In the genomic region with DNA sequence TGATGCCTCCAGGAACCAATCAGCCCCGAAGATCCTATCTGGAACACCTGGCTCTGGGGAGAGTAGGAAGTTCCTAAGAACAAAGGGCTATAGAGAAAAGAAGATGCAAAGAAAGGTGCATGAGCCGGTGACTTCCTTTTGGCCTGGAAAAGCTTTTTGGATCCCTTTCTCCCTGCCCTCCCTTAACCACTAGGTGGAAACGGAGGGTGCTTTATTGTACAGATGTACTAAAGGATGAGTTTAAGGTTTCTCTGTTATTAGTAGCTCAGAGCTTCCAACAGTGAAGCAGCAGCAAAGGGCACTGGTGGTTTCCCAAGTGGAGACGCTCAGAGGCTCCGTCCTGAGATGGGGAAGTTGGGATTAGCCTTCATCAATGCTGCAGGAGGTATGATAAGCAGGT, we compare ENCODE assay signal across 8 cellular contexts. TPM values are rescaled to one million over a fixed set of nuclear protein-coding genes. Genes with fewer than 3 reads are reported as not detected.
DNase-seq lines count a peak whose midpoint lies in the region; ATAC-seq and TF ChIP-seq lines count a peak whose summit lies in the region.

No MANE protein-coding gene starts in this region.

- peak overlapping the region; percentile 29; the same call in 1 of the 2 replicates for H3K4me2 ChIP-seq in SK-N-SH

- H3K27ac Mint-ChIP-seq in CD8-positive, alpha-beta memory T cell: peak overlapping the region in 1 of 8 donors; percentile 27

- H3K9me2 ChIP-seq in SK-N-SH: no peaks in the 10 kb centered on the region

- POLR2A ChIA-PET in CD8-positive, alpha-beta memory T cell (lab: Charles Lee): no interaction called here
- POLR2A ChIA-PET in SK-N-SH (lab: Yijun Ruan, JAX): no interaction called here

- peak overlapping the region; percentile 70; the same call in 1 of the 2 replicates for H2AFZ ChIP-seq in SK-N-SH (ENCODE audit: low read depth)

- peak; percentile 26 for ATAC-seq in GM18868 (IDR thresholded peaks at IDR 0.05; ENCODE audit: unreplicated experiment)
- peak; percentile 57 for ATAC-seq in HG03175 (IDR thresholded peaks at IDR 0.05; ENCODE audit: unreplicated experiment)
- no peak for ATAC-seq in GM18505 (IDR thresholded peaks at IDR 0.05; ENCODE audit: unreplicated experiment)

- H3K4me3 ChIP-seq in CD8-positive, alpha-beta memory T cell (ENCODE audit: low read length): peak overlapping the region; percentile 30
- no peak overlapping the region for H3K4me3 ChIP-seq in SK-N-SH (ENCODE audit: low read depth in 2 of 2, low read length in 1 of 2)
- H3K4me3 ChIP-seq in retinal pigment epithelial cell (ENCODE audit: low read length): no peak overlapping the region

- DNase-seq in CD8-positive, alpha-beta memory T cell: no peak
- DNase-seq in SK-N-SH (peak; percentile 40), fibroblast of gingiva (ENCODE audit: low read depth) (peak; percentile 37), retinal pigment epithelial cell (ENCODE audit: low read depth) (no peak)
- no peak for DNase-seq in NK-92 treated with Interleukin-12 subunit alpha and Interleukin-12 subunit beta, amount 100 ng/mL, for 24 hours (lab: John Stamatoyannopoulos, UW)

- TF ChIP-seq RAD21 in SK-N-SH (IDR thresholded peaks at IDR 0.05; ENCODE audit: low read length): peak; percentile 68

- H3K27me3 ChIP-seq in CD8-positive, alpha-beta memory T cell (ENCODE audit: insufficient read depth, low read length, poor library complexity, severe bottlenecking): no peaks in the 10 kb centered on the region
- no peaks in the 10 kb centered on the region for H3K27me3 ChIP-seq in SK-N-SH (ENCODE audit: insufficient read depth)

- 45% methylated on average over 5 of the region's 5 CpGs for WGBS in SK-N-SH (ENCODE audit: low lambda C conversion rate)

- H3K79me2 ChIP-seq in SK-N-SH (ENCODE audit: insufficient read depth): no peaks in the 10 kb centered on the region

- H3K27me3 Mint-ChIP-seq in CD8-positive, alpha-beta memory T cell: peaks cover 9 to 15% of the 10 kb centered on the region in 2 donors

- peak overlapping the region; percentile 9; the same call in 1 of the 2 replicates for H3K9ac ChIP-seq in SK-N-SH

- TF ChIP-seq POLR2A in GM18505 (IDR thresholded peaks at IDR 0.05; ENCODE audit: borderline replicate concordance, extremely low read depth, insufficient read depth, insufficient read length): no peak

- peak overlapping the region in 5 of 7 donors; percentile 40 to 55 (median 46) for H3K4me3 Mint-ChIP-seq in CD8-positive, alpha-beta memory T cell

- H3K4me1 ChIP-seq in CD8-positive, alpha-beta memory T cell (ENCODE audit: insufficient read depth, low read length): peaks cover 11% of the 10 kb centered on the region
- H3K4me1 ChIP-seq in SK-N-SH (ENCODE audit: control insufficient read depth in 1 of 2, insufficient read depth in 2 of 2, low read depth in 1 of 2, low read length in 1 of 2): no peaks in the 10 kb centered on the region; a peak in 3 of 4 replicates

- no peaks in the 10 kb centered on the region for H3K9me3 ChIP-seq in CD8-positive, alpha-beta memory T cell (ENCODE audit: low read length)
- no peaks in the 10 kb centered on the region for H3K9me3 ChIP-seq in SK-N-SH

- H3K4me1 Mint-ChIP-seq in CD8-positive, alpha-beta memory T cell: peaks cover 10 to 17% (median 15%) of the 10 kb centered on the region in 3 donors

- CTCF ChIA-PET in CD8-positive, alpha-beta memory T cell (lab: Charles Lee): interaction anchor here (1.7 kb wide), 1 partner anchor 14 kb away, joined by 4 read pairs; no protein-coding TSS in a partner anchor
- CTCF ChIA-PET in SK-N-SH (lab: Yijun Ruan, JAX): interaction anchor here (0.6 to 4.5 kb wide), 18 partner anchors 8 to 906 kb away, joined by 3 to 26 read pairs (median 4); no protein-coding TSS in a partner anchor

- TF ChIP-seq CTCF in SK-N-SH (IDR thresholded peaks at IDR 0.05): peak; percentile 62
- TF ChIP-seq CTCF in retinal pigment epithelial cell (conservative IDR thresholded peaks at IDR 0.05; ENCODE audit: low read depth, low read length): peak; percentile 76

- peaks cover 5% of the 10 kb centered on the region for H3F3A ChIP-seq in SK-N-SH (replicated peaks; ENCODE audit: insufficient read depth)

- TF ChIP-seq EP300 in SK-N-SH (IDR thresholded peaks at IDR 0.05; ENCODE audit: borderline replicate concordance in 1 of 2, low read depth in 1 of 2, low read length in 1 of 2): no peak

- no peaks in the 10 kb centered on the region for H4K20me1 ChIP-seq in SK-N-SH (ENCODE audit: insufficient read depth)

- H3K27ac ChIP-seq in CD8-positive, alpha-beta memory T cell (ENCODE audit: low read depth, low read length): no peak overlapping the region
- peak overlapping the region in 1 of 2 experiments; percentile 25; a peak in 1 of 4 replicates for H3K27ac ChIP-seq in SK-N-SH (ENCODE audit: low read depth in 2 of 2, low read length in 1 of 2)

- H3K36me3 ChIP-seq in CD8-positive, alpha-beta memory T cell (ENCODE audit: insufficient read depth, low read length): no peaks in the 10 kb centered on the region
- no peaks in the 10 kb centered on the region for H3K36me3 ChIP-seq in SK-N-SH (replicated peaks in 1 of 2; ENCODE audit: control insufficient read depth in 1 of 2, insufficient read depth in 2 of 2, low read length in 1 of 2)

- H3K36me3 Mint-ChIP-seq in CD8-positive, alpha-beta memory T cell: no peaks in the 10 kb centered on the region

- H3K9me3 Mint-ChIP-seq in CD8-positive, alpha-beta memory T cell: peaks cover 0 to 4% (median 0%) of the 10 kb centered on the region in 5 donors

TF ChIP-seq in SK-N-SH, 30 proteins besides CTCF, POLR2A, EP300 and RAD21:
- no peak for TF ChIP-seq MEF2A (IDR thresholded peaks at IDR 0.05; ENCODE audit: borderline replicate concordance, low read depth)
- TF ChIP-seq SMC3 (IDR thresholded peaks at IDR 0.05; ENCODE audit: low read depth, low read length): peak; percentile 58

RNA-seq across cellular contexts. Expression of gene ADGRG7, which starts 6.0 kb away (rescaled TPM):
- total RNA-seq in CD8-positive, alpha-beta memory T cell: not detected
- not detected for polyA plus RNA-seq in CD8-positive, alpha-beta memory T cell
- polyA plus RNA-seq in SK-N-SH (2012; rRNA removed): not detected in 2 replicates
- polyA plus RNA-seq in SK-N-SH (2012; cell fraction: cytosol; rRNA removed): 0.01 TPM in 1 of 2 replicates, not detected in the other
- polyA plus RNA-seq in SK-N-SH (2012; cell fraction: nucleus; rRNA removed): not detected in 2 replicates

Comparison
In these comparisons a context has a peak if more than half of its experiments do, and no peak if none do; other contexts are left out.
1. DNase-seq: peak in SK-N-SH (single experiment) and fibroblast of gingiva (single experiment); none in CD8-positive, alpha-beta memory T cell (0 of 5), retinal pigment epithelial cell (single experiment) and NK-92 treated with Interleukin-12 subunit alpha and Interleukin-12 subunit beta, amount 100 ng/mL, for 24 hours (single experiment).